14 cellular contexts compared by ENCODE assay signal in the genomic region with DNA sequence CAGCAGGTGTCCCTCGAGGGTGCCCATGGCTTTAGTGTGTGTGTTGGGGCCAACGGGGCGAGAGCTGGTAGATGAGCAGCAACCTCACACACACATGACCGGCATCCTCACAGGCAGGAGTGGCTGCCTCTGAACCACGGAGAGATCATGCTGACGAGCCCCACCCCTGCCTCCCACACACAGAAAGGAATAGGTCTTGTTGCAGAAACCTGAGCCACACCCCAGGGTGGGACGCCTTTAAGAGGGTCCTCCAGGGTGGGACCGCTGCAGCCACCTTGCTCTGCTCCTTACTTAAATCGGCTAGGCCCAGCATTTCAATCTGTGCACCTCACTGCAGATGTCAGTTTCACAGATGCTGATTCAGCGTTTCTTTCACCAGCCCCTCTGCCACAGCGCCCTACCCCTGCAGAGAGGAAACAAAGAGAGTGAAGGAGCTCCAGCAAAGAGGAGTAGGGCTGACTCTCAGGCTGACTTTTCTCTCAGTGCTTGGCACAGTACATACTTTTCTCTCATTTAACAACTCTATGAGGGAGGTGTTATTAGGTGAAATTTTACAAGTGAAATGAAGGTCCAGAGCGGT.
"Had no signal": no experiment of that assay in that cellular context is flagged by ENCODE, and none has a peak within 500 bp of the region (broad histone marks: within the 10 kb centered on the region; RNA-seq: fewer than 3 reads in every experiment).

No MANE protein-coding gene starts in this region.

- H3K27ac Mint-ChIP-seq: activated naive CD4-positive, alpha-beta T cell treated with anti-CD3 and anti-CD28 coated beads, Interleukin-2, amount 50 U/mL, for 24 hours had no signal

- H3K9me3 ChIP-seq: colonic mucosa, uterus had no signal

- H3K4me1 ChIP-seq: colonic mucosa, gastroesophageal sphincter, lower lobe of right lung, right atrium auricular region, uterus had no signal

- H3K4me1 Mint-ChIP-seq: activated naive CD4-positive, alpha-beta T cell treated with anti-CD3 and anti-CD28 coated beads, Interleukin-2, amount 50 U/mL, for 24 hours had no signal

- H3K27ac ChIP-seq: colonic mucosa, epithelial cell of prostate, gastroesophageal sphincter, lower lobe of right lung, right atrium auricular region, uterus had no signal

- DNase-seq: activated CD4-positive, alpha-beta T cell treated with anti-CD3 and anti-CD28 coated beads, Interleukin-2, amount 50 U/mL, for 4 hours; activated CD4-positive, CD25-positive, alpha-beta regulatory T cell; activated effector memory CD4-positive, alpha-beta T cell treated with Interleukin-2 at 50 U/mL for 16 hours; activated T-cell treated with anti-CD3 and anti-CD28 coated beads, Interleukin-2, amount 50 U/mL, for 1 hour; colonic mucosa; lower lobe of right lung; midbrain; posterior cingulate gyrus; small intestine; uterus had no signal

- H3K36me3 ChIP-seq: colonic mucosa, gastroesophageal sphincter, lower lobe of right lung, right atrium auricular region, uterus had no signal

- H3K4me3 ChIP-seq: colonic mucosa, gastroesophageal sphincter, lower lobe of right lung, right atrium auricular region, uterus had no signal

- ATAC-seq: gastroesophageal sphincter, lower lobe of right lung had no signal

- H3K27me3 ChIP-seq: colonic mucosa, right atrium auricular region, uterus had no signal

- H3K4me3 Mint-ChIP-seq: activated naive CD4-positive, alpha-beta T cell treated with anti-CD3 and anti-CD28 coated beads, Interleukin-2, amount 50 U/mL, for 24 hours had no signal
